13 cellular contexts compared by ENCODE assay signal in the genomic region with DNA sequence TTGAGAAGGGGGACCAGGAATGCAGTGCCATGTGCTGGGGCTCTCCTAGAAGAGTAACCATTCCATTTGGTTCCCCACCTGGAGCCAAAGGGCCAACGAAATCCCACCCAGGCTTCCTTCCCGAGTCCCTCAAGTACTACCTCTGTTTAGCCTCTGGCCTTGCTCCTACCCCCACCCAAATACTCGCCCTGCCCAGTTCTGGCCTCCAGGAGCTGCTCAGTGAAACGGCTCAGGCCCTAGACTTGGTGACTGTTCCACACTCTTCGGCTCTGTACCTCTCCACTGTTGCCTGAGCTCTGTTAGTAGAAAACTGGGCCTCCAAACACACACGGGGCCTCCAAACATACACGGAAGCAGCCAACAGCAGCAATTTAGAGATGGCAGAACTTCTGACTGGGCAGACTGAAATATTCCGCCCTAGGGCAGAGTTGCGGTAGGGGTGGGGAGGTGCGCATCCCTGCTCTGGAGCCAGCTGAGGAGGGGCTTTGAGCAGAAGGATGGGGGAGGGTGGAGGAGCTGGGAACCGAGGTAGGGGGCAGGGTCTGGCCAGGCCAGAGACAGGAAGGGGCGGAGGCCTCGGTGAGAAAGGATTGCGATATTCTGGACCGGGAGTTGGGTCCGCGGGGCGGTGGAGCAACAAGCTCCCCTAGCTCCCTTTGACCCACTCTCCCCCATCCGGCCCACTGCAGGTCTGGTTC. TPM values are rescaled to one million over a fixed set of nuclear protein-coding genes. Genes with fewer than 3 reads are reported as not detected.
DNase-seq lines count a peak whose midpoint lies in the region; ATAC-seq and TF ChIP-seq lines count a peak whose summit lies in the region.
"Had no signal": no experiment of that assay in that cellular context is flagged by ENCODE, and none has a peak within 500 bp of the region (broad histone marks: within the 10 kb centered on the region; RNA-seq: fewer than 3 reads in every experiment).

No MANE protein-coding gene starts in this region.

- CTCF ChIA-PET in activated naive CD4-positive, alpha-beta T cell treated with anti-CD3 and anti-CD28 coated beads for 36 hours (lab: Charles Lee), result interaction anchor here (1.4 kb wide), 1 partner anchor 370 kb away, joined by 4 read pairs; no protein-coding TSS in a partner anchor
- CTCF ChIA-PET in CD4-positive, alpha-beta T cell (lab: Charles Lee), result no interaction called here

- peak overlapping the region; percentile 57 for H3K4me3 Mint-ChIP-seq in activated naive CD4-positive, alpha-beta T cell treated with anti-CD3 and anti-CD28 coated beads for 36 hours
- peak overlapping the region; percentile 52 for H3K4me3 Mint-ChIP-seq in stimulated activated effector memory CD8-positive, alpha-beta T cell treated with anti-CD3 and anti-CD28 coated beads, Interleukin-12 subunit alpha, Interleukin-12 subunit beta, amount 100 ng/mL, for 72 hours
- H3K4me3 Mint-ChIP-seq in CD4-positive, alpha-beta T cell, result no peak overlapping the region

- H3K27me3 Mint-ChIP-seq in activated naive CD4-positive, alpha-beta T cell treated with anti-CD3 and anti-CD28 coated beads for 36 hours (ENCODE audit: low read depth), result peaks cover 79% of the 10 kb centered on the region
- peaks cover 79% of the 10 kb centered on the region for H3K27me3 Mint-ChIP-seq in CD4-positive, alpha-beta T cell

- H3K9me3 ChIP-seq in iPS-20b (ENCODE audit: insufficient read depth, low read depth, low read length), result peaks cover 19% of the 10 kb centered on the region
- H3K9me3 ChIP-seq in CD4-positive, alpha-beta T cell (ENCODE audit: control insufficient read depth, low read length), result no peaks in the 10 kb centered on the region

- no peaks in the 10 kb centered on the region for H3K9me3 Mint-ChIP-seq in activated naive CD4-positive, alpha-beta T cell treated with anti-CD3 and anti-CD28 coated beads for 36 hours
- no peaks in the 10 kb centered on the region for H3K9me3 Mint-ChIP-seq in stimulated activated effector memory CD8-positive, alpha-beta T cell treated with anti-CD3 and anti-CD28 coated beads, Interleukin-12 subunit alpha, Interleukin-12 subunit beta, amount 100 ng/mL, for 72 hours
- no peaks in the 10 kb centered on the region for H3K9me3 Mint-ChIP-seq in CD4-positive, alpha-beta T cell

- no peaks in the 10 kb centered on the region for H3K36me3 Mint-ChIP-seq in activated naive CD4-positive, alpha-beta T cell treated with anti-CD3 and anti-CD28 coated beads for 36 hours (ENCODE audit: low read depth)
- no peaks in the 10 kb centered on the region for H3K36me3 Mint-ChIP-seq in stimulated activated effector memory CD8-positive, alpha-beta T cell treated with anti-CD3 and anti-CD28 coated beads, Interleukin-12 subunit alpha, Interleukin-12 subunit beta, amount 100 ng/mL, for 72 hours
- peaks cover under 1% of the 10 kb centered on the region for H3K36me3 Mint-ChIP-seq in CD4-positive, alpha-beta T cell (ENCODE audit: low read depth)

- no peaks in the 10 kb centered on the region for H3K36me3 ChIP-seq in iPS-20b (ENCODE audit: insufficient read depth, low read depth, low read length)
- H3K36me3 ChIP-seq: BLaER1, breast epithelium had no signal

- ATAC-seq in stimulated activated effector memory CD8-positive, alpha-beta T cell treated with anti-CD3 and anti-CD28 coated beads, Interleukin-12 subunit alpha, Interleukin-12 subunit beta, amount 100 ng/mL, for 72 hours, result no peak
- no peak for ATAC-seq in HG02970 (IDR thresholded peaks at IDR 0.05; ENCODE audit: low FRiP score, unreplicated experiment)
- no peak for ATAC-seq in CD4-positive, alpha-beta T cell (ENCODE audit: poor library complexity)
- ATAC-seq: foreskin keratinocyte, PC-3 had no signal

- H3K4me3 ChIP-seq in iPS-20b (ENCODE audit: low read length), result peak overlapping the region; percentile 62; the same call in 1 of the 2 replicates

- H3K27me3 ChIP-seq in iPS-20b (ENCODE audit: insufficient read depth, low read length), result peaks cover 98% of the 10 kb centered on the region
- peaks cover 91% of the 10 kb centered on the region for H3K27me3 ChIP-seq in CD4-positive, alpha-beta T cell (ENCODE audit: control insufficient read depth, insufficient read depth, low read length)

- no peak overlapping the region for H3K27ac Mint-ChIP-seq in activated naive CD4-positive, alpha-beta T cell treated with anti-CD3 and anti-CD28 coated beads for 36 hours
- no peak overlapping the region for H3K27ac Mint-ChIP-seq in stimulated activated effector memory CD8-positive, alpha-beta T cell treated with anti-CD3 and anti-CD28 coated beads, Interleukin-12 subunit alpha, Interleukin-12 subunit beta, amount 100 ng/mL, for 72 hours
- H3K27ac Mint-ChIP-seq in CD4-positive, alpha-beta T cell, result no peak overlapping the region

- H3K9ac ChIP-seq in iPS-20b (ENCODE audit: low read depth, low read length), result no peak overlapping the region
- H3K9ac ChIP-seq: BLaER1 had no signal

- no peak overlapping the region for H3K27ac ChIP-seq in iPS-20b (ENCODE audit: low read length)
- no peak overlapping the region for H3K27ac ChIP-seq in CD4-positive, alpha-beta T cell (ENCODE audit: low read depth, low read length)
- H3K27ac ChIP-seq: BLaER1, breast epithelium, foreskin keratinocyte had no signal

- peaks cover 66% of the 10 kb centered on the region for H3K4me1 Mint-ChIP-seq in activated naive CD4-positive, alpha-beta T cell treated with anti-CD3 and anti-CD28 coated beads for 36 hours (ENCODE audit: low read depth)
- H3K4me1 Mint-ChIP-seq in stimulated activated effector memory CD8-positive, alpha-beta T cell treated with anti-CD3 and anti-CD28 coated beads, Interleukin-12 subunit alpha, Interleukin-12 subunit beta, amount 100 ng/mL, for 72 hours, result peaks cover 73% of the 10 kb centered on the region
- peaks cover 64% of the 10 kb centered on the region for H3K4me1 Mint-ChIP-seq in CD4-positive, alpha-beta T cell (ENCODE audit: low read depth)

- peaks cover 20% of the 10 kb centered on the region for H3K4me1 ChIP-seq in iPS-20b (ENCODE audit: insufficient read depth, low read length)

- TF ChIP-seq CTCF in CD4-positive, alpha-beta T cell (IDR thresholded peaks at IDR 0.05), result no peak

- intact Hi-C loops in activated naive CD4-positive, alpha-beta T cell treated with anti-CD3 and anti-CD28 coated beads for 36 hours (cut with micrococcal nuclease), result loop anchor here (2.0 to 10.0 kb wide), 6 partner anchors 367 to 787 kb away; a partner anchor contains a TSS
- intact Hi-C loops in CD4-positive, alpha-beta T cell (cut with DNase I, micrococcal nuclease), result no loop called here

- POLR2A ChIA-PET in CD4-positive, alpha-beta T cell (lab: Charles Lee), result no interaction called here

- DNase-seq in activated naive CD4-positive, alpha-beta T cell treated with anti-CD3 and anti-CD28 coated beads for 36 hours, result peak; percentile 7
- no peak for DNase-seq in activated naive CD4-positive, alpha-beta T cell treated with anti-CD3 and anti-CD28 coated beads, Interleukin-2, amount 50 U/mL, for 16 hours
- peak; percentile 53 for DNase-seq in activated CD8-positive, alpha-beta memory T cell treated with anti-CD3 and anti-CD28 coated beads, Interleukin-2, amount 50 U/mL, for 48 hours
- DNase-seq in stimulated activated effector memory CD8-positive, alpha-beta T cell treated with anti-CD3 and anti-CD28 coated beads, Interleukin-12 subunit alpha, Interleukin-12 subunit beta, amount 100 ng/mL, for 72 hours (ENCODE audit: low spot score in 2 of 2), result no peak
- DNase-seq in CD4-positive, alpha-beta T cell, result no peak
- no peak for DNase-seq in NCI-H2107 treated with DMSO at 0.1 percent for 48 hours (lab: John Stamatoyannopoulos, UW; ENCODE audit: unreplicated experiment)
- DNase-seq: foreskin keratinocyte, NCI-H1092, PC-3 had no signal

RNA-seq across cellular contexts. Expression of a gene that starts 4.3 kb away (rescaled TPM):
- not detected for total RNA-seq in activated naive CD4-positive, alpha-beta T cell treated with anti-CD3 and anti-CD28 coated beads for 36 hours
- not detected for total RNA-seq in CD4-positive, alpha-beta T cell
- total RNA-seq: breast epithelium had no signal

Comparison
In these comparisons a context has a peak if more than half of its experiments do, and no peak if none do; other contexts are left out.
1. DNase-seq: peak in activated naive CD4-positive, alpha-beta T cell treated with anti-CD3 and anti-CD28 coated beads for 36 hours (single experiment) and activated CD8-positive, alpha-beta memory T cell treated with anti-CD3 and anti-CD28 coated beads, Interleukin-2, amount 50 U/mL, for 48 hours (single experiment); none in activated naive CD4-positive, alpha-beta T cell treated with anti-CD3 and anti-CD28 coated beads, Interleukin-2, amount 50 U/mL, for 16 hours (single experiment), stimulated activated effector memory CD8-positive, alpha-beta T cell treated with anti-CD3 and anti-CD28 coated beads, Interleukin-12 subunit alpha, Interleukin-12 subunit beta, amount 100 ng/mL, for 72 hours (0 of 2), CD4-positive, alpha-beta T cell (0 of 10) and NCI-H2107 treated with DMSO at 0.1 percent for 48 hours (single experiment).